In genomic region chr12:28190321-28191017, GRCh38 we compare ENCODE assay signal across 8 cellular contexts. TPM values are rescaled to one million over a fixed set of nuclear protein-coding genes. Genes with fewer than 3 reads are reported as not detected.
DNase-seq lines count a peak whose midpoint lies in the region; ATAC-seq and TF ChIP-seq lines count a peak whose summit lies in the region.

TSS of gene CCDC91 (plus strand) at chr12:28190456. CDS start at chr12:28257216, 66,760 bp downstream.

- H3K36me3 Mint-ChIP-seq in immature natural killer cell: peaks cover 0 to 8% (median 7%) of the 10 kb centered on the region in 3 donors

- TF ChIP-seq POLR2A in breast epithelium (IDR thresholded peaks at IDR 0.05) (no peak), spleen (IDR thresholded peaks at IDR 0.05) (peak in 2 of 3 donors; percentile 6 to 63)

- ATAC-seq in GM18858 (IDR thresholded peaks at IDR 0.05; ENCODE audit: unreplicated experiment) (peak; percentile 70), HG03066 (IDR thresholded peaks at IDR 0.05; ENCODE audit: low read depth, unreplicated experiment) (peak; percentile 93)

- 0 to 1% (median 0%) methylated on average over 49 to 72 of the region's 72 CpGs for WGBS in spleen, 5 donors

- H3K4me3 ChIP-seq in WERI-Rb-1 (ENCODE audit: low read depth, low read length): peak within 1 kb of the TSS; percentile 95
- peak within 1 kb of the TSS; percentile 77 to 88 (median 85) for H3K4me3 ChIP-seq in breast epithelium
- H3K4me3 ChIP-seq in spleen: peak within 1 kb of the TSS; percentile 49 to 82 (median 69)

- TF ChIP-seq CTCF in WERI-Rb-1 (IDR thresholded peaks at IDR 0.05; ENCODE audit: low read depth, low read length) (0 out of 2 replicates have a peak, but pooled peaks have one; percentile 4), breast epithelium (IDR thresholded peaks at IDR 0.05) (peak in 2 of 3 donors; percentile 27 to 28), spleen (IDR thresholded peaks at IDR 0.05 in 8 of 11, conservative IDR thresholded peaks at IDR 0.05 in 3 of 11) (peak in 4 of 11 experiments; percentile 14 to 40 (median 24))

- H3K27ac ChIP-seq in WERI-Rb-1 (peak within 1 kb of the TSS; percentile 89), breast epithelium (peak within 1 kb of the TSS; percentile 99), spleen (peak within 1 kb of the TSS; percentile 89 to 98 (median 96))

- H3K27me3 Mint-ChIP-seq in immature natural killer cell (ENCODE audit: low read depth in 3 of 3): peaks cover 2 to 9% (median 7%) of the 10 kb centered on the region in 3 donors

- peak within 1 kb of the TSS; percentile 92 to 97 (median 96) for H3K27ac Mint-ChIP-seq in immature natural killer cell

- no peaks in the 10 kb centered on the region for H3K27me3 ChIP-seq in WERI-Rb-1 (ENCODE audit: insufficient read depth, low read depth, severe bottlenecking)
- no peaks in the 10 kb centered on the region for H3K27me3 ChIP-seq in breast epithelium
- no peaks in the 10 kb centered on the region for H3K27me3 ChIP-seq in spleen (replicated peaks in 1 of 7)

- peaks cover 0 to 3% (median 0%) of the 10 kb centered on the region in 6 donors for H3K9me3 Mint-ChIP-seq in immature natural killer cell

- peaks cover 0 to 5% of the 10 kb centered on the region in 2 donors for H3K4me1 ChIP-seq in breast epithelium
- H3K4me1 ChIP-seq in spleen: peaks cover 9 to 34% (median 23%) of the 10 kb centered on the region in 6 donors

- peak within 1 kb of the TSS; percentile 88 to 96 (median 95) for H3K4me3 Mint-ChIP-seq in immature natural killer cell

- peak; percentile 42 for DNase-seq in 8988T
- DNase-seq in NCI-H2196 treated with DMSO at 0.1 percent for 48 hours (lab: John Stamatoyannopoulos, UW; ENCODE audit: unreplicated experiment): peak; percentile 91
- peak; percentile 88 for DNase-seq in WERI-Rb-1
- peak; percentile 89 for DNase-seq in breast epithelium (ENCODE audit: low spot score in 2 of 2)
- peak; percentile 84 to 89 (median 86) for DNase-seq in immature natural killer cell
- peak; percentile 97 for DNase-seq in spleen

- no peaks in the 10 kb centered on the region for H3K9me3 ChIP-seq in WERI-Rb-1 (ENCODE audit: severe bottlenecking)
- peaks cover 0 to 6% of the 10 kb centered on the region in 2 donors for H3K9me3 ChIP-seq in breast epithelium
- peaks cover 0 to 14% (median 6%) of the 10 kb centered on the region in 8 donors for H3K9me3 ChIP-seq in spleen

- intact Hi-C loops in breast epithelium (cut with DNase I; ENCODE audit: low total_unique reads) (no loop called here), spleen (cut with DNase I; ENCODE audit: low total_unique reads) (no loop called here)

- H3K36me3 ChIP-seq in WERI-Rb-1 (peaks cover 5% of the 10 kb centered on the region; the same call in 1 of the 2 replicates), breast epithelium (no peaks in the 10 kb centered on the region), spleen (peaks cover 0 to 12% (median 0%) of the 10 kb centered on the region in 6 donors)

- H3K4me1 Mint-ChIP-seq in immature natural killer cell: peaks cover 50 to 60% of the 10 kb centered on the region in 2 donors

RNA-seq across cellular contexts. Expression of gene CCDC91, which starts in this region (rescaled TPM):
- 10 to 100 TPM; 45.9 to 68.9 (median 48.8) TPM for total RNA-seq in breast epithelium
- polyA plus RNA-seq in immature natural killer cell: 10 to 100 TPM; 46.8 to 60.1 (median 54.3) TPM
- total RNA-seq in spleen: 10 to 100 TPM; 34.2 to 65.9 (median 46.5) TPM
- polyA plus RNA-seq in spleen: 10 to 100 TPM; 12.8 to 16.0 (median 13.3) TPM

Comparison
In these comparisons a context has a peak if more than half of its experiments do, and no peak if none do; other contexts are left out.
1. Peak in every context shown above with its lines: DNase-seq, ATAC-seq, H3K4me3 ChIP-seq and H3K27ac ChIP-seq.
2. DNase-seq: peak in every context shown above with its lines; median percentile 97 in spleen; 91 in NCI-H2196 treated with DMSO at 0.1 percent for 48 hours; 89 in breast epithelium; 88 in WERI-Rb-1; 86 in immature natural killer cell; 42 in 8988T.